Comparison of ENCODE assay signal across 1 cellular context in genomic region chr2:238869293-238870124, GRCh38.
TF ChIP-seq lines count a peak whose summit lies in the region.

No MANE protein-coding gene starts in this region.

TF ChIP-seq in HepG2, 621 proteins besides CTCF, POLR2A, EP300 and RAD21 (continued from another document):
- TF ChIP-seq ZNF713 (CRISPR knock-in tag; IDR thresholded peaks at IDR 0.05) = no peak
- TF ChIP-seq TCF7 (IDR thresholded peaks at IDR 0.05; ENCODE audit: low read depth) = 0 out of 2 replicates have a peak, but pooled peaks have one; percentile 0
- TF ChIP-seq ZNF44 (CRISPR knock-in tag; IDR thresholded peaks at IDR 0.05) = 0 out of 2 replicates have a peak, but pooled peaks have one; percentile 38
- TF ChIP-seq PTBP1 (IDR thresholded peaks at IDR 0.05; ENCODE audit: low read depth, low read length, poor library complexity, severe bottlenecking) = no peak
- TF ChIP-seq IKZF1 (IDR thresholded peaks at IDR 0.05) = no peak
